In the genomic region with DNA sequence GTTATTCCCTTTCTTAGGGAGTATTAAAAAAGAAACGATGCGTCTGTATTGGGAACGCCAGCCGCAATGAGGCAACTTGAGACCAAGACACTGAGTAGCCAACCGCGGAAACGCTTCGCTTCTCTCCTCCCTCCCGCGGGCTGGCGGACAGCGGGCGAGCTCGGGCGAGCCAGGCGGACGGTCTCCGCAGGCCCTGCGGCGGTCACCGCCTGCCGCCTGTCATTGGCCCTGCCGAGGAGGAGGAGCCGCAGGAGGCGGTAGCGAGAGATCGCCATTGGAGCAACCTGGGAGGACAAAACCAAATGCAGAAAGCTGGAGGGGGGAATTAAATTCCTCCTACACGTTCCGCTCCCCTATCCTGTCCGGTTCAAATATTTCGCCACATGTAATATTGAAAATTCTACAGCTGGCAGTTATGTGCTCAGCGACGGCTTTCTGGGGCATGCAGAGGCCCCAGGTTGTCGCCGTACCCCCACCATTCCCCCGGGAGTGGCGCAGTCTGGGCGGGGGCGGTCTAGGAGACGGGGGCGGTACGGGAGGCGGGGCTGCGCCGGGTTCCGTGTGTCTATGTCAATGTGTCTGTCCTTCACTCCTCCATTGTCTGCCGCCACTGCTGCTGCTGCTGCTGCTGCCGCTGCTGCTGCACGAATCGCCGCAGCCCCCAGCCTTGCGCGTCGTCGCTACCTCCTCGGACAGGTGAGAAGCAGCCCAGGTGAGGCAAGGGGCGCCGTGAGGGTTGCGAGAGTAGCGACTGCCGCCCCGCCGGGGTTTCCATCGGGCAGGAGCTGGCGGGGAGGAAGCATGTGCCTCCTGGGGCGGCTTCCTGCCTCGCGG, we compare ENCODE assay signal across 8 cellular contexts. TPM values are rescaled to one million over a fixed set of nuclear protein-coding genes. Genes with fewer than 3 reads are reported as not detected.
DNase-seq lines count a peak whose midpoint lies in the region; TF ChIP-seq lines count a peak whose summit lies in the region.

A gene (minus strand): TSS at position 162 of the 834 bp plus-strand sequence. CDS start 181 bp downstream, outside the sequence.
A gene (plus strand): TSS at position 589 of the 834 bp plus-strand sequence. CDS start 19,263 bp downstream, outside the sequence.

- no peak for TF ChIP-seq CTCF in GM20000 (IDR thresholded peaks at IDR 0.05; ENCODE audit: extremely low read depth, missing control alignments)

- H3K4me1 Mint-ChIP-seq in CD8-positive, alpha-beta memory T cell = peaks cover 57 to 72% (median 71%) of the 10 kb centered on the region in 3 donors

- POLR2A ChIA-PET in CD8-positive, alpha-beta memory T cell (lab: Charles Lee) = interaction anchor here (0.5 to 1.2 kb wide), 6 partner anchors 9 to 653 kb away, joined by 3 to 7 read pairs (median 4); a partner anchor contains a TSS
- POLR2A ChIA-PET in activated CD8-positive, alpha-beta memory T cell treated with anti-CD3 and anti-CD28 coated beads for 36 hours (lab: Charles Lee) = interaction anchor here (0.6 to 1.1 kb wide), 3 partner anchors 25 to 225 kb away, joined by 3 to 5 read pairs (median 3); no protein-coding TSS in a partner anchor

- H3K4me1 ChIP-seq in CD8-positive, alpha-beta memory T cell (ENCODE audit: insufficient read depth, low read length) = peaks cover 36% of the 10 kb centered on the region

- DNase-seq in CD8-positive, alpha-beta memory T cell = peak; percentile 87 to 95 (median 94)
- DNase-seq in GM20000 (ENCODE audit: low spot score) (peak; percentile 93), HS-5 (ENCODE audit: low read depth) (peak; percentile 90), NK-92 (lab: John Stamatoyannopoulos, UW; ENCODE audit: unreplicated experiment) (peak; percentile 33), lung microvascular endothelial cell (ENCODE audit: low read depth in 2 of 2) (peak; percentile 98)
- DNase-seq in effector CD8-positive, alpha-beta T cell (lab: John Stamatoyannopoulos, UW) = peak; percentile 81
- peak; percentile 83 to 91 (median 84) for DNase-seq in stimulated activated CD4-positive, alpha-beta T cell treated with anti-CD3 and anti-CD28 coated beads, TNF-alpha, amount 100 ng/mL, for 4 hours (ENCODE audit: low read depth in 3 of 3)

- H3K27me3 Mint-ChIP-seq in CD8-positive, alpha-beta memory T cell = peaks cover 0 to 2% of the 10 kb centered on the region in 2 donors

- H3K4me3 Mint-ChIP-seq in CD8-positive, alpha-beta memory T cell = peak within 1 kb of the TSS; percentile 95 to 100 (median 98)

- CTCF ChIA-PET in CD8-positive, alpha-beta memory T cell (lab: Charles Lee) = interaction anchor here (1.1 to 2.2 kb wide), 3 partner anchors 12 to 225 kb away, joined by 4 to 10 read pairs (median 7); no protein-coding TSS in a partner anchor
- CTCF ChIA-PET in activated CD8-positive, alpha-beta memory T cell treated with anti-CD3 and anti-CD28 coated beads for 36 hours (lab: Charles Lee) = no interaction called here

- H3K36me3 ChIP-seq in CD8-positive, alpha-beta memory T cell (ENCODE audit: insufficient read depth, low read length) = no peaks in the 10 kb centered on the region

- H3K27me3 ChIP-seq in CD8-positive, alpha-beta memory T cell (ENCODE audit: insufficient read depth, low read length, poor library complexity, severe bottlenecking) = no peaks in the 10 kb centered on the region

- peak within 1 kb of the TSS; percentile 87 for H3K4me3 ChIP-seq in CD8-positive, alpha-beta memory T cell (ENCODE audit: low read length)

- H3K9me3 Mint-ChIP-seq in CD8-positive, alpha-beta memory T cell = no peaks in the 10 kb centered on the region

- H3K27ac Mint-ChIP-seq in CD8-positive, alpha-beta memory T cell = peak within 1 kb of the TSS; percentile 89 to 99 (median 97)

- H3K36me3 Mint-ChIP-seq in CD8-positive, alpha-beta memory T cell = peaks cover 0 to 19% (median 2%) of the 10 kb centered on the region in 3 donors

- H3K27ac ChIP-seq in CD8-positive, alpha-beta memory T cell (ENCODE audit: low read depth, low read length) = peak within 1 kb of the TSS; percentile 88

- no peaks in the 10 kb centered on the region for H3K9me3 ChIP-seq in CD8-positive, alpha-beta memory T cell (ENCODE audit: low read length)

RNA-seq across cellular contexts. Expression of the first gene that starts in this region (rescaled TPM):
- total RNA-seq in CD8-positive, alpha-beta memory T cell = 10 to 100 TPM; 10.7 to 10.9 TPM
- 20.1 TPM for polyA plus RNA-seq in CD8-positive, alpha-beta memory T cell
- 10 to 100 TPM; 10.2 to 11.0 TPM for total RNA-seq in activated CD8-positive, alpha-beta memory T cell treated with anti-CD3 and anti-CD28 coated beads for 36 hours
- total RNA-seq in lung microvascular endothelial cell = 7.9 and 8.5 TPM in 2 replicates

RNA-seq across cellular contexts. Expression of the second gene that starts in this region (rescaled TPM):
- 100 to 1,000 TPM; 128 to 136 TPM for total RNA-seq in CD8-positive, alpha-beta memory T cell
- 52.9 TPM for polyA plus RNA-seq in CD8-positive, alpha-beta memory T cell
- total RNA-seq in activated CD8-positive, alpha-beta memory T cell treated with anti-CD3 and anti-CD28 coated beads for 36 hours = 100 to 1,000 TPM; 146 to 147 TPM
- 56.9 and 73.2 TPM in 2 replicates for total RNA-seq in lung microvascular endothelial cell

Comparison
In these comparisons a context has a peak if more than half of its experiments do, and no peak if none do; other contexts are left out.
1. Peak in every context shown above with its lines: DNase-seq, H3K4me3 ChIP-seq and H3K27ac ChIP-seq.
2. DNase-seq: peak in every context shown above with its lines; median percentile 98 in lung microvascular endothelial cell; 94 in CD8-positive, alpha-beta memory T cell; 93 in GM20000; 90 in HS-5; 84 in stimulated activated CD4-positive, alpha-beta T cell treated with anti-CD3 and anti-CD28 coated beads, TNF-alpha, amount 100 ng/mL, for 4 hours; 81 in effector CD8-positive, alpha-beta T cell; 33 in NK-92.